8 cellular contexts compared by ENCODE assay signal in the genomic region with DNA sequence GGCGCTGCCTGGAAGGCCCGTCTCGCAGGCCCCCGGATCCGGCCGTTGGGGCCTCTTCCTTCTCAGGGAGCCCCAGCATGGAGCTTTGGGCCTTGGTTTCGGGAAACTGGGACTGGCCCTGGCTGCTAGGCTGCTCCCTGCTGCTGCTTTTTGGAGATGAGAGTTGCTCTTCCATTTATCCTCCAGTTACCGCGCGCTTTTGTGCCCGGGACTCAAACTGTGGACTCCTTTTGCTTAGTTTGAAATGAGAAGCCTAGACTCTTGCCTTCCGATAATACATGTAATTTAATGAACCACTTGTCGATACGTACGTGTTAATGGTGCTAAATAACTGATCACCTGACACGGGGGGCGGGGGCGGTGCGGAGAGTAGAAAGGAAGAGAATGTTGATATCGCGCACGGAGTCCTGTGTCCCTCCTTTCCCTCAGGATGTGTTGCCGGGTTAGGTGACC. TPM values are rescaled to one million over a fixed set of nuclear protein-coding genes. Genes with fewer than 3 reads are reported as not detected.
DNase-seq lines count a peak whose midpoint lies in the region; ATAC-seq, FAIRE-seq and TF ChIP-seq lines count a peak whose summit lies in the region.

No MANE protein-coding gene starts in this region.

- POLR2A ChIA-PET in H1 (lab: Charles Lee; ENCODE audit: partially characterized antibody) = interaction anchor here (1.0 to 4.3 kb wide), 12 partner anchors 10 to 65 kb away, joined by 4 to 27 read pairs (median 5); no protein-coding TSS in a partner anchor

- H2BK15ac ChIP-seq in H1 (ENCODE audit: low read length) = no peak overlapping the region

- TF ChIP-seq CTCF in H1 (IDR thresholded peaks at IDR 0.05; ENCODE audit: control extremely low read depth in 1 of 3, insufficient read depth in 1 of 3, low read depth in 1 of 3, low read length in 3 of 3) (no peak), mesothelial cell of epicardium (IDR thresholded peaks at IDR 0.05; ENCODE audit: unreplicated experiment) (no peak)

- H3K27ac Mint-ChIP-seq in mesothelial cell of epicardium = peak overlapping the region; percentile 97

- peak; percentile 0 for ATAC-seq in GM18505 (IDR thresholded peaks at IDR 0.05; ENCODE audit: unreplicated experiment)
- ATAC-seq in HG02981 (IDR thresholded peaks at IDR 0.05; ENCODE audit: unreplicated experiment) = peak; percentile 2
- no peak for ATAC-seq in HG02623 (IDR thresholded peaks at IDR 0.05; ENCODE audit: unreplicated experiment)

- H3K79me1 ChIP-seq in H1 (ENCODE audit: low read depth, low read length) = no peaks in the 10 kb centered on the region

- H2AK5ac ChIP-seq in H1 (ENCODE audit: low read depth, low read length) = no peak overlapping the region

- H3K23ac ChIP-seq in H1 (ENCODE audit: insufficient read length) = no peak overlapping the region

- H3K4me3 Mint-ChIP-seq in mesothelial cell of epicardium = peak overlapping the region; percentile 95

- TF ChIP-seq POLR2A in GM18505 (IDR thresholded peaks at IDR 0.05; ENCODE audit: borderline replicate concordance, extremely low read depth, insufficient read depth, insufficient read length) (no peak), H1 (IDR thresholded peaks at IDR 0.05; ENCODE audit: control extremely low read depth in 1 of 2, low read depth in 2 of 2, low read length in 2 of 2) (no peak)

- H2BK20ac ChIP-seq in H1 (ENCODE audit: low read length) = no peak overlapping the region

- H3K27me3 ChIP-seq in H1 (replicated peaks in 1 of 4; ENCODE audit: control insufficient read depth in 3 of 4, extremely low read depth in 1 of 4, insufficient read depth in 3 of 4, low read length in 3 of 4) = peaks cover 0 to 12% (median 4%) of the 10 kb centered on the region in 4 experiments; a peak in 4 of 7 replicates

- no peak overlapping the region for H2BK120ac ChIP-seq in H1 (replicated peaks; ENCODE audit: low read depth, low read length)

- peak overlapping the region; percentile 96 for H3K27ac ChIP-seq in H1 (ENCODE audit: low read depth, low read length)

- H3K23me2 ChIP-seq in H1 (ENCODE audit: low read depth, low read length) = peaks cover 3% of the 10 kb centered on the region; the same call in 1 of the 2 replicates

- peak overlapping the region; percentile 93 to 98 (median 95) for H3K9ac ChIP-seq in H1 (replicated peaks in 1 of 4; ENCODE audit: extremely low read depth in 1 of 4, low read depth in 3 of 4, low read length in 3 of 4)

- peaks cover 10 to 15% of the 10 kb centered on the region in 2 experiments for H4K20me1 ChIP-seq in H1 (replicated peaks in 1 of 2; ENCODE audit: control insufficient read depth in 1 of 2, insufficient read depth in 2 of 2, low read length in 2 of 2)

- no peak overlapping the region for H2AFZ ChIP-seq in H1 (ENCODE audit: low read length)

- no peak overlapping the region; the same call in 1 of the 2 replicates for H3K18ac ChIP-seq in H1 (ENCODE audit: extremely low read depth, low read length)

- no peaks in the 10 kb centered on the region for H3K36me3 ChIP-seq in H1 (ENCODE audit: control insufficient read depth in 2 of 4, insufficient read depth in 4 of 4, low read length in 3 of 4)

- no peaks in the 10 kb centered on the region for H3K9me3 ChIP-seq in H1 (ENCODE audit: insufficient read depth in 2 of 2, low read depth in 1 of 2, low read length in 1 of 2)

- H3K36me3 Mint-ChIP-seq in mesothelial cell of epicardium = no peaks in the 10 kb centered on the region

- H3K4ac ChIP-seq in H1 (replicated peaks; ENCODE audit: insufficient read length, low read depth, low read length) = no peak overlapping the region

- WGBS in H1 (ENCODE audit: extremely low coverage in 1 of 2, insufficient coverage in 1 of 2, insufficient read length in 1 of 2, insufficient replicate concordance in 2 of 2, low coverage in 1 of 2, low lambda C conversion rate in 2 of 2, missing lambda C conversion rate in 1 of 2), 2 experiments = 1% methylated on average over 17 of the region's 23 CpGs; no CpG with 5 or more reads in 1 of the 2 experiments

- peak overlapping the region; percentile 99 for H4K8ac ChIP-seq in H1 (ENCODE audit: extremely low read depth, insufficient read depth, low read length)

- CTCF ChIA-PET in H1 (lab: Charles Lee; ENCODE audit: partially characterized antibody) = interaction anchor here (1.0 to 1.9 kb wide), 2 partner anchors 9 to 284 kb away, joined by 3 to 5 read pairs; no protein-coding TSS in a partner anchor

- DNase-seq in NCI-H345 treated with DMSO at 0.1 percent for 48 hours (lab: John Stamatoyannopoulos, UW; ENCODE audit: unreplicated experiment) (peak; percentile 6), H1 (ENCODE audit: low read depth in 1 of 2, low spot score in 2 of 2) (no peak), mesothelial cell of epicardium (ENCODE audit: low spot score in 2 of 2, unreplicated experiment in 2 of 2) (no peak)
- peak; percentile 72 to 75 for DNase-seq in activated CD4-positive, alpha-beta T cell treated with anti-CD3 and anti-CD28 coated beads, Interleukin-2, amount 50 U/mL, for 48 hours
- DNase-seq in stimulated activated CD8-positive, alpha-beta memory T cell treated with anti-CD3 and anti-CD28 coated beads, Interleukin-15, amount 100 ng/mL, for 4 hours (ENCODE audit: low read depth in 2 of 2) = peak; percentile 6 to 37

- no peak overlapping the region for H3K14ac ChIP-seq in H1 (ENCODE audit: insufficient read length)

- H2BK12ac ChIP-seq in H1 (ENCODE audit: low read depth, low read length) = peak overlapping the region; percentile 40; the same call in 1 of the 2 replicates

- peak overlapping the region; percentile 80 to 89 for H3K4me2 ChIP-seq in H1 (ENCODE audit: insufficient read depth in 1 of 2, low read depth in 2 of 2, low read length in 2 of 2)

- no peak for TF ChIP-seq RAD21 in H1 (IDR thresholded peaks at IDR 0.05 in 1 of 2, conservative IDR thresholded peaks at IDR 0.05 in 1 of 2; ENCODE audit: low read depth in 2 of 2, low read length in 2 of 2)

- peaks cover 2% of the 10 kb centered on the region for H3K27me3 Mint-ChIP-seq in mesothelial cell of epicardium (ENCODE audit: low read depth)

- no peak for TF ChIP-seq EP300 in H1 (IDR thresholded peaks at IDR 0.05; ENCODE audit: borderline replicate concordance in 1 of 2, low read depth in 2 of 2, low read length in 2 of 2)

- H2BK5ac ChIP-seq in H1 (ENCODE audit: low read depth, low read length) = peak overlapping the region; percentile 93

- H3K4me1 Mint-ChIP-seq in mesothelial cell of epicardium = peaks cover 40% of the 10 kb centered on the region

- H4K91ac ChIP-seq in H1 (replicated peaks; ENCODE audit: insufficient read length, low read length) = no peak overlapping the region

- no peaks in the 10 kb centered on the region for H3K9me3 Mint-ChIP-seq in mesothelial cell of epicardium

- peak overlapping the region; percentile 85 to 95 (median 92) for H3K4me3 ChIP-seq in H1 (ENCODE audit: extremely low read depth in 1 of 4, insufficient read depth in 2 of 4, low read depth in 3 of 4, low read length in 4 of 4)

- H3K79me2 ChIP-seq in H1 (ENCODE audit: control insufficient read depth in 1 of 2, insufficient read depth in 2 of 2, low read length in 2 of 2) = peaks cover 32 to 54% of the 10 kb centered on the region in 2 experiments

- peak overlapping the region; percentile 78 for H4K5ac ChIP-seq in H1 (ENCODE audit: insufficient read length, low read depth, low read length)

- no peak for FAIRE-seq in H1 (lab: Jason Lieb, UNC)

- H3K56ac ChIP-seq in H1 (replicated peaks; ENCODE audit: insufficient read length, low read depth, low read length) = peak overlapping the region; percentile 95

- peaks cover 2 to 5% (median 4%) of the 10 kb centered on the region in 4 experiments; a peak in 4 of 7 replicates for H3K4me1 ChIP-seq in H1 (replicated peaks in 1 of 4; ENCODE audit: control insufficient read depth in 3 of 4, insufficient read depth in 4 of 4, low read length in 3 of 4)

TF ChIP-seq in H1, 55 proteins besides CTCF, POLR2A, EP300 and RAD21 (continues in another document):
- TF ChIP-seq TAF7 (optimal IDR thresholded peaks at IDR 0.05; ENCODE audit: borderline replicate concordance, low read depth, low read length) (peak; percentile 38), BRCA1 (IDR thresholded peaks at IDR 0.05; ENCODE audit: low read depth, low read length) (no peak), POU5F1 (IDR thresholded peaks at IDR 0.05; ENCODE audit: low read depth, low read length) (no peak), BACH1 (IDR thresholded peaks at IDR 0.05; ENCODE audit: low read length) (no peak), POLR2AphosphoS5 (IDR thresholded peaks at IDR 0.05; ENCODE audit: low read depth, low read length) (peak; percentile 65; the same call in 1 of the 2 replicates), GABPA (IDR thresholded peaks at IDR 0.05; ENCODE audit: borderline replicate concordance, insufficient read depth, low read length) (no peak), TEAD4 (IDR thresholded peaks at IDR 0.05; ENCODE audit: low read depth, low read length) (no peak), ASH2L (IDR thresholded peaks at IDR 0.05; ENCODE audit: low read length) (no peak), EGR1 (IDR thresholded peaks at IDR 0.05; ENCODE audit: borderline replicate concordance, low read depth, low read length) (peak; percentile 41; the same call in 1 of the 2 replicates), TCF12 (IDR thresholded peaks at IDR 0.05; ENCODE audit: low read depth, low read length) (no peak)
- TF ChIP-seq, protein P1, sequence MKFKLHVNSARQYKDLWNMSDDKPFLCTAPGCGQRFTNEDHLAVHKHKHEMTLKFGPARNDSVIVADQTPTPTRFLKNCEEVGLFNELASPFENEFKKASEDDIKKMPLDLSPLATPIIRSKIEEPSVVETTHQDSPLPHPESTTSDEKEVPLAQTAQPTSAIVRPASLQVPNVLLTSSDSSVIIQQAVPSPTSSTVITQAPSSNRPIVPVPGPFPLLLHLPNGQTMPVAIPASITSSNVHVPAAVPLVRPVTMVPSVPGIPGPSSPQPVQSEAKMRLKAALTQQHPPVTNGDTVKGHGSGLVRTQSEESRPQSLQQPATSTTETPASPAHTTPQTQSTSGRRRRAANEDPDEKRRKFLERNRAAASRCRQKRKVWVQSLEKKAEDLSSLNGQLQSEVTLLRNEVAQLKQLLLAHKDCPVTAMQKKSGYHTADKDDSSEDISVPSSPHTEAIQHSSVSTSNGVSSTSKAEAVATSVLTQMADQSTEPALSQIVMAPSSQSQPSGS (IDR thresholded peaks at IDR 0.05; ENCODE audit: low read length) = no peak

RNA-seq across cellular contexts. Expression of a gene that starts 0.9 kb away (rescaled TPM):
- total RNA-seq in H1 (2021; fragmentation: NEBNext Ultra II Directional; extraction: Animal tissue kit (Norgen Biotek cat#: 25700)) = 69.3 and 70.9 TPM in 2 replicates
- 6.5 and 10.1 TPM in 2 replicates for polyA plus RNA-seq in H1 (2011; rRNA removed)
- 14.1 TPM for polyA plus RNA-seq in H1 (2011; cell fraction: cytosol; rRNA removed)
- 19.3 TPM for polyA plus RNA-seq in H1 (2011; cell fraction: nucleus; rRNA removed)
- 18.2 to 36.0 TPM (median 23.5 TPM) in 4 replicates for polyA plus RNA-seq in H1 (2012, experiment 1 of 2)
- 0.94 TPM for polyA plus RNA-seq in H1 (2012, experiment 2 of 2)
- polyA plus RNA-seq in H1 (2013, experiment 1 of 2) = 35.3 TPM
- polyA plus RNA-seq in H1 (2013, experiment 2 of 2) = 34.5 TPM
- polyA minus RNA-seq in H1 (2011; rRNA and poly(A)+ RNA removed) = 35.0 and 43.7 TPM in 2 replicates
- 38.8 TPM for polyA minus RNA-seq in H1 (2011; cell fraction: cytosol; rRNA and poly(A)+ RNA removed)
- polyA minus RNA-seq in H1 (2011; cell fraction: nucleus; rRNA and poly(A)+ RNA removed) = 162 TPM
- 64.8 to 69.5 TPM (median 67.1 TPM) in 3 replicates for total RNA-seq in mesothelial cell of epicardium

Comparison
In these comparisons a context has a peak if more than half of its experiments do, and no peak if none do; other contexts are left out.
1. DNase-seq: peak in NCI-H345 treated with DMSO at 0.1 percent for 48 hours (single experiment), activated CD4-positive, alpha-beta T cell treated with anti-CD3 and anti-CD28 coated beads, Interleukin-2, amount 50 U/mL, for 48 hours (2 of 2) and stimulated activated CD8-positive, alpha-beta memory T cell treated with anti-CD3 and anti-CD28 coated beads, Interleukin-15, amount 100 ng/mL, for 4 hours (2 of 2); none in H1 (0 of 2) and mesothelial cell of epicardium (0 of 2).